25 cellular contexts compared by ENCODE assay signal in the genomic region with DNA sequence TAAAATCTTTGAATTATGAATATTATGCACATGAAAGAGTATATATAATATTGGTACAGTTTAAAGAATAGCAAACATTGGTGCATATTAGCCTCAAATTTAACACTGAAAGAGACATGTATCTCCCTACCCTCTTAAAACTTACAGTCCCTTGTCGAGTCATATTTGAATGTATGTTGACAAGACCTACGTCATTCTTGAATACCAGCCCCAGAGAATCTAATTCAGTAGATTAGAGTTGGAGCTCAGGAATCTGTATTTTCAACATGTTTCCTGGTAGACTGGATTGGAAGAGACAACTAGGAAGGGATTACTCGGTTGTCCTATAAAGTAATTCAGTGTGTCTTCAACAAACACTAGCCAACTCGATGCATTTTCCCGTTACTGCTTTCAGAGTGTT.
"Had no signal": no experiment of that assay in that cellular context is flagged by ENCODE, and none has a peak within 500 bp of the region (broad histone marks: within the 10 kb centered on the region; RNA-seq: fewer than 3 reads in every experiment).

No MANE protein-coding gene starts in this region.

- H3K36me3 ChIP-seq: left lung, ovary, right atrium auricular region, sigmoid colon, spleen, thyroid gland, upper lobe of right lung had no signal

- H3K9me3 ChIP-seq: left lung, mucosa of descending colon, ovary, right atrium auricular region, sigmoid colon, spleen, thyroid gland, upper lobe of right lung had no signal

- H3K27ac ChIP-seq: left lung, ovary, thyroid gland, upper lobe of right lung had no signal

- H3K4me3 ChIP-seq: left lung, lung, mucosa of descending colon, ovary, right atrium auricular region, sigmoid colon, spleen, thyroid gland, upper lobe of right lung had no signal

- DNase-seq: head of caudate nucleus; hypothalamus; immature natural killer cell; kidney; left colon; left lung; mesendoderm; mucosa of descending colon; naive thymus-derived CD4-positive, alpha-beta T cell; nucleus accumbens; ovary; sigmoid colon; small intestine; spleen; stimulated activated CD4-positive, alpha-beta T cell treated with anti-CD3 and anti-CD28 coated beads, Interleukin-4, amount 100 ng/mL, for 24 hours; stimulated activated naive CD4-positive, alpha-beta T cell; substantia nigra; thyroid gland; trophoblast cell; upper lobe of right lung had no signal

- FAIRE-seq: small intestine, urothelium cell line had no signal

- H3K27me3 ChIP-seq: left lung, ovary, right atrium auricular region, sigmoid colon, spleen, thyroid gland, upper lobe of right lung had no signal

- ATAC-seq: left colon; left lung; mucosa of descending colon; naive thymus-derived CD4-positive, alpha-beta T cell; natural killer cell treated with Interleukin-12 subunit alpha and Interleukin-12 subunit beta and Interleukin-15 and Interleukin-18, amount 100 ng/mL, for 72 hours; stimulated activated effector memory CD8-positive, alpha-beta T cell treated with anti-CD3 and anti-CD28 coated beads, Interleukin-12 subunit alpha, Interleukin-12 subunit beta, amount 100 ng/mL, for 72 hours; upper lobe of right lung had no signal

- H3K4me1 ChIP-seq: left lung, spleen, upper lobe of right lung had no signal
